ENCODE assay signal across 1 cellular context in the genomic region with DNA sequence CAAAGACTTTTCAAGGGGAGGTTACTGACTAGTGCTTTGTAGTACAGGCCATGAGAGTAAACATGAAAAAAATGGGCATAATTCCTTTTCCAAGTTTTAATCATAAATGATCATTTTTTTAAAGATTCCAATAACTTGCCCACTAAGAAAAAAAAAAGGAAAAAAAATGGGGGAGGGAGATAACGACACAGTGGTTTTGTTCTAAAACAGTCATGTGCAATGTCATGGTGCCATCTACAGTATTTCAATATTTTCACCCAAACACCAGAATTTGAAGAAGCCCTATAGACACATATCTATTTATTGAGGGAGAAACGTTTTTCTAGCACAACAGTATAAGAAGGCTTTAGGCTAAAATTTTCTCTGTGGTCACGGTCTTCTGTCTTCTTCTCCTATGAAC.
TF ChIP-seq lines count a peak whose summit lies in the region.

No MANE protein-coding gene starts in this region.

TF ChIP-seq in H1, 55 proteins besides CTCF, POLR2A, EP300 and RAD21 (continued from another document):
- TF ChIP-seq ZNF274 (IDR thresholded peaks at IDR 0.05; ENCODE audit: borderline replicate concordance, extremely low read depth, low read length) (no peak), BACH1 (IDR thresholded peaks at IDR 0.05; ENCODE audit: low read length) (no peak), KDM5A (IDR thresholded peaks at IDR 0.05; ENCODE audit: low read length) (no peak), EGR1 (IDR thresholded peaks at IDR 0.05; ENCODE audit: borderline replicate concordance, low read depth, low read length) (no peak), POLR2AphosphoS5 (IDR thresholded peaks at IDR 0.05; ENCODE audit: low read depth, low read length) (no peak), CHD1 (IDR thresholded peaks at IDR 0.05; ENCODE audit: low read depth, low read length) (no peak), KDM1A (IDR thresholded peaks at IDR 0.05; ENCODE audit: borderline replicate concordance, low read length) (no peak), JUN (IDR thresholded peaks at IDR 0.05; ENCODE audit: low read depth, low read length) (no peak), CBX5 (IDR thresholded peaks at IDR 0.05; ENCODE audit: low read depth, low read length) (no peak), E2F6 (IDR thresholded peaks at IDR 0.05) (no peak), TBP (IDR thresholded peaks at IDR 0.05; ENCODE audit: low read depth, low read length) (no peak)
